8 cellular contexts compared by ENCODE assay signal in the genomic region with DNA sequence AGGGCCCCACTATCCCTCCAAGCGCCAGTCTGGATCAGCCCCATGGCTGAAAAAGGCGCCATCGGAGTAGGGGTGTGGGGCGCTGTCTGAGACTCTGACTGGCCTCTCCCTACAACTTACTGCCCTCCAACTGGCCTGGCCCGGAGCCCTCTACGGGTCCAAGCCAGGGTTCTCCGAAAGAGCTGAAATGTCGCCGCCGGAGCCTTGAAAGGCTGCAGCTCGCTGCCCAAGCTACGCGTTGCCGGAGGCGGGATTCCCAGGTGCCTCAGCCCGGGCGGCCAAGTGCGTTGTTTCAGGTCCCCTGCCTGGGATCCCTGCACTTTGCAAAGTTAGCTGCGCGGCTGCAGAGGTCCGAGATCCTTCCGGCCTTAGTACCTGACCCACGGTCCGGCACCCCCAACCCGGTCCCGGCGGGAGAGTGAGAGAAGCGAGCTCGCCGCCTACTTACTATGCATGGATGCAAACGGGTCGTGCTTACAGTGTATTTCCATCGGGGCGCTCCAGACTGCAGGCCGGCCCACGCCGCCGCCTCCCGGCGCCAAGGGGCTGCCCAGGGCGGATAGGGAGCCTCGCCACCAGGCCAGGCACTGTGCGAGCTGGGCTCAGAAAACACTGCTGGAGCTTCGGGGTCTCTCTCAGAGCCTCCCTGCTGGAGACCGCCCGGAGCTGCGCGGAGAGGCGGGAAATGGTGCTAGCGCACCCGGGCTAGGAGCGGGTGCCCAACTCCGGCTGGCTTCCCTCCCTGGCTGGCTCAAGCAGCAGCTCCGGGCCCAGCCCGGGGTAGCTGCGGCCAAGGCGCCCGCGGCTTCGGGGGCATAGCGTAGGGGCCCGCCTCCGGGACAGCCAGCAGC. TPM values are rescaled to one million over a fixed set of nuclear protein-coding genes. Genes with fewer than 3 reads are reported as not detected.
A peak's percentile ranks its signal among the peaks of the same experiment; 100 is the strongest.
DNase-seq lines count a peak whose midpoint lies in the region; ATAC-seq lines count a peak whose summit lies in the region.

No MANE protein-coding gene starts in this region.

- DNase-seq in ELF-1 (ENCODE audit: low read depth, low spot score) (peak; percentile 69), astrocyte of the hippocampus (ENCODE audit: low read depth, low spot score) (peak; percentile 13), neuronal stem cell (ENCODE audit: low spot score) (no peak), cortex of kidney (lab: John Stamatoyannopoulos, UW) (no peak), mesenteric fat pad (ENCODE audit: low spot score) (no peak), SHP77 treated with DMSO at 0.1 percent for 48 hours (lab: John Stamatoyannopoulos, UW) (no peak)

- H3K36me3 ChIP-seq in HUES6 (ENCODE audit: control insufficient read depth, insufficient read depth, low read length) (no peaks in the 10 kb centered on the region), neuronal stem cell (replicated peaks in 1 of 2; ENCODE audit: control insufficient read depth in 2 of 2, insufficient read depth in 2 of 2, low read length in 2 of 2) (peaks cover 0 to 31% of the 10 kb centered on the region in 2 donors)

- no peak overlapping the region for H2BK5ac ChIP-seq in neuronal stem cell (ENCODE audit: low read length)

- H3K4me2 ChIP-seq in neuronal stem cell (ENCODE audit: insufficient read depth, low read length, poor library complexity, severe bottlenecking) = peak overlapping the region; percentile 21

- H2AK5ac ChIP-seq in neuronal stem cell (ENCODE audit: low read depth, low read length) = no peak overlapping the region

- peak overlapping the region; percentile 93 for H2AFZ ChIP-seq in neuronal stem cell (ENCODE audit: low read length)

- H3K18ac ChIP-seq in neuronal stem cell (ENCODE audit: low read length) = no peak overlapping the region

- H3K79me1 ChIP-seq in neuronal stem cell (ENCODE audit: low read depth, low read length) = no peaks in the 10 kb centered on the region

- no peak overlapping the region for H3K4ac ChIP-seq in neuronal stem cell (ENCODE audit: low read length)

- H3K14ac ChIP-seq in neuronal stem cell (ENCODE audit: low read length) = no peak overlapping the region

- no peak overlapping the region for H2BK120ac ChIP-seq in neuronal stem cell (ENCODE audit: low read depth, low read length)

- no peak overlapping the region for H2BK15ac ChIP-seq in neuronal stem cell (ENCODE audit: low read length)

- no peak overlapping the region for H2BK12ac ChIP-seq in neuronal stem cell (ENCODE audit: low read length)

- ATAC-seq in GM19023 (IDR thresholded peaks at IDR 0.05; ENCODE audit: unreplicated experiment) = no peak

- no CpG with 5 or more reads among the region's 63 CpGs for WGBS in neuronal stem cell (ENCODE audit: extremely low coverage in 2 of 2, insufficient read length in 2 of 2, insufficient replicate concordance in 1 of 2), 2 donors

- no peak overlapping the region for H3K23ac ChIP-seq in neuronal stem cell (ENCODE audit: low read depth, low read length, poor library complexity)

- H3K9ac ChIP-seq in HUES6 (ENCODE audit: low read length) = peak overlapping the region; percentile 4
- no peak overlapping the region for H3K9ac ChIP-seq in neuronal stem cell (ENCODE audit: low read depth, low read length, poor library complexity)

- no peaks in the 10 kb centered on the region for H3K9me3 ChIP-seq in HUES6 (ENCODE audit: control insufficient read depth, insufficient read depth, low read depth, low read length)
- H3K9me3 ChIP-seq in neuronal stem cell (replicated peaks in 1 of 2; ENCODE audit: control insufficient read depth in 2 of 2, insufficient read depth in 1 of 2, low read depth in 1 of 2, low read length in 2 of 2) = peaks cover 5 to 6% of the 10 kb centered on the region in 2 donors

- peaks cover 30% of the 10 kb centered on the region for H3K4me1 ChIP-seq in HUES6 (ENCODE audit: control insufficient read depth, insufficient read depth, low read length)
- H3K4me1 ChIP-seq in neuronal stem cell (ENCODE audit: control insufficient read depth in 2 of 2, insufficient read depth in 1 of 2, low read depth in 1 of 2, low read length in 2 of 2) = peaks cover 10 to 18% of the 10 kb centered on the region in 2 donors

- H3K4me3 ChIP-seq in HUES6 (ENCODE audit: low read depth, low read length) (peak overlapping the region; percentile 62), neuronal stem cell (ENCODE audit: low read length in 2 of 2) (peak overlapping the region in 1 of 2 donors; percentile 85)

- H3K27ac ChIP-seq in HUES6 (ENCODE audit: low read depth, low read length) = no peak overlapping the region
- H3K27ac ChIP-seq in neuronal stem cell (replicated peaks; ENCODE audit: low read length) = no peak overlapping the region

- H3K27me3 ChIP-seq in HUES6 (ENCODE audit: control insufficient read depth, insufficient read depth, low read length) = peaks cover 98% of the 10 kb centered on the region
- peaks cover 0 to 91% (median 58%) of the 10 kb centered on the region in 3 experiments for H3K27me3 ChIP-seq in neuronal stem cell (ENCODE audit: control insufficient read depth in 3 of 3, insufficient read depth in 3 of 3, low read depth in 1 of 3, low read length in 3 of 3)

- no peak overlapping the region for H4K8ac ChIP-seq in neuronal stem cell (ENCODE audit: low read depth, low read length)

- H4K91ac ChIP-seq in neuronal stem cell (ENCODE audit: low read depth, low read length, poor library complexity) = no peak overlapping the region

RNA-seq across cellular contexts. Expression of a gene that starts 7.8 kb away (rescaled TPM):
- polyA plus RNA-seq in neuronal stem cell (2013, experiment 1 of 2) = not detected
- under 0.01 TPM for polyA plus RNA-seq in neuronal stem cell (2013, experiment 2 of 2)
- total RNA-seq in mesenteric fat pad = 0.06 TPM

Comparison
In these comparisons a context has a peak if more than half of its experiments do, and no peak if none do; other contexts are left out.
1. DNase-seq: peak in ELF-1 (single experiment) and astrocyte of the hippocampus (single experiment); none in neuronal stem cell (single experiment), cortex of kidney (single experiment), mesenteric fat pad (single experiment) and SHP77 treated with DMSO at 0.1 percent for 48 hours (single experiment).